In genomic region chr18:63292844-63293683, GRCh38 we compare ENCODE assay signal across 8 cellular contexts. TPM values are rescaled to one million over a fixed set of nuclear protein-coding genes. Genes with fewer than 3 reads are reported as not detected.
DNase-seq lines count a peak whose midpoint lies in the region; ATAC-seq and TF ChIP-seq lines count a peak whose summit lies in the region.

No MANE protein-coding gene starts in this region.

- H3K4me3 ChIP-seq in GM23248: no peak overlapping the region

- in situ Hi-C loops in GM23248 (cut with MboI): no loop called here
- in situ Hi-C loops in ACHN (cut with HindIII; ENCODE audit: low pct_ligation_motif_present, low pct_unique_long_range_greater_than_20kb, low sequenced_read_pairs): no loop called here

- no peaks in the 10 kb centered on the region for H3K9me3 ChIP-seq in GM23248 (ENCODE audit: low read depth)

- H4K20me1 ChIP-seq in GM23248 (ENCODE audit: insufficient read depth): no peaks in the 10 kb centered on the region

- no peak overlapping the region for H2AFZ ChIP-seq in GM23248

- no peak overlapping the region for H3K9ac ChIP-seq in GM23248

- no peaks in the 10 kb centered on the region for H3F3A ChIP-seq in GM23248 (ENCODE audit: insufficient read depth)

- H3K36me3 ChIP-seq in GM23248 (ENCODE audit: low read depth): no peaks in the 10 kb centered on the region

- H3K4me2 ChIP-seq in GM23248 (ENCODE audit: unreplicated experiment): no peak overlapping the region

- H3K4me1 ChIP-seq in GM23248 (ENCODE audit: insufficient read depth): no peaks in the 10 kb centered on the region

- no peaks in the 10 kb centered on the region for H3K9me2 ChIP-seq in GM23248 (ENCODE audit: insufficient read depth)

- 59 to 66% methylated on average over 11 of the region's 11 CpGs for WGBS in GM23248 (ENCODE audit: low coverage in 1 of 2, low lambda C conversion rate in 2 of 2, missing lambda C conversion rate in 2 of 2), 2 experiments

- ATAC-seq in GM18505 (IDR thresholded peaks at IDR 0.05; ENCODE audit: unreplicated experiment) (peak; percentile 63), GM21529 (IDR thresholded peaks at IDR 0.05; ENCODE audit: unreplicated experiment) (peak; percentile 63)

- H3K27me3 ChIP-seq in GM23248 (replicated peaks; ENCODE audit: insufficient read depth): no peaks in the 10 kb centered on the region

- no peak for TF ChIP-seq POLR2A in GM18505 (IDR thresholded peaks at IDR 0.05; ENCODE audit: borderline replicate concordance, extremely low read depth, insufficient read depth, insufficient read length)

- H3K79me2 ChIP-seq in GM23248 (ENCODE audit: insufficient read depth): no peaks in the 10 kb centered on the region

- DNase-seq in NAMALWA (ENCODE audit: low spot score) (peak; percentile 44), germinal center (ENCODE audit: low spot score) (peak; percentile 30), GM23248 (no peak), hepatic stellate cell (ENCODE audit: low spot score) (no peak), ACHN (no peak)
- no peak for DNase-seq in effector CD8-positive, alpha-beta T cell (lab: John Stamatoyannopoulos, UW)

- H3K27ac ChIP-seq in GM23248: no peak overlapping the region

RNA-seq across cellular contexts. Expression of gene BCL2, which starts 26.5 kb away (rescaled TPM):
- total RNA-seq in GM23248 (2014; rRNA removed; shearing (Covaris generic)): 1.0 and 1.5 TPM in 2 replicates
- polyA plus RNA-seq in GM23248 (2016; fragmentation: Nextera tagmentation; extraction: Ambion mirVana): 0.30 and 0.39 TPM in 2 replicates

Comparison
In these comparisons a context has a peak if more than half of its experiments do, and no peak if none do; other contexts are left out.
1. DNase-seq: peak in NAMALWA (single experiment) and germinal center (single experiment); none in effector CD8-positive, alpha-beta T cell (single experiment), GM23248 (single experiment), hepatic stellate cell (single experiment) and ACHN (single experiment).